Comparison of ENCODE assay signal across 8 cellular contexts in genomic region chr19:10292789-10293636, GRCh38. TPM values are rescaled to one million over a fixed set of nuclear protein-coding genes. Genes with fewer than 3 reads are reported as not detected.
DNase-seq lines count a peak whose midpoint lies in the region; ATAC-seq and TF ChIP-seq lines count a peak whose summit lies in the region.

No MANE protein-coding gene starts in this region.

- H3K14ac ChIP-seq in trophoblast cell (ENCODE audit: low read length) = no peak overlapping the region

- H3K18ac ChIP-seq in trophoblast cell (ENCODE audit: low read length) = no peak overlapping the region

- DNase-seq in erythroblast (lab: John Stamatoyannopoulos, UW) = peak; percentile 87
- peak in 1 of 2 donors; percentile 24 for DNase-seq in trophoblast cell
- no peak for DNase-seq in NCI-H524 (lab: John Stamatoyannopoulos, UW)
- no peak for DNase-seq in medulla oblongata (ENCODE audit: extremely low spot score)
- no peak for DNase-seq in NOMO-1 (lab: John Stamatoyannopoulos, UW; ENCODE audit: unreplicated experiment in 2 of 2)

- H3K4me3 ChIP-seq in OCI-LY1 (ENCODE audit: low read depth, low read length, poor library complexity, severe bottlenecking) (peak overlapping the region; percentile 62), trophoblast cell (ENCODE audit: low read depth, low read length) (peak overlapping the region; percentile 1)

- H4K20me1 ChIP-seq in OCI-LY1 (ENCODE audit: insufficient read depth, low read length) = no peaks in the 10 kb centered on the region

- H3K4me2 ChIP-seq in OCI-LY1 (ENCODE audit: low read length) (peak overlapping the region; percentile 93), trophoblast cell (ENCODE audit: low read length) (peak overlapping the region; percentile 17)

- no peak overlapping the region for H4K12ac ChIP-seq in trophoblast cell (ENCODE audit: low read depth, low read length)

- no peak overlapping the region for H3K27ac ChIP-seq in OCI-LY1 (ENCODE audit: low read depth, low read length, poor library complexity, severe bottlenecking)
- H3K27ac ChIP-seq in trophoblast cell (ENCODE audit: low read depth, low read length) = no peak overlapping the region

- no peak for TF ChIP-seq CTCF in OCI-LY1 (IDR thresholded peaks at IDR 0.05; ENCODE audit: low read length)

- no peak overlapping the region for H4K91ac ChIP-seq in trophoblast cell (ENCODE audit: low read depth, low read length)

- no peak overlapping the region for H4K8ac ChIP-seq in trophoblast cell (ENCODE audit: low read depth, low read length)

- no peaks in the 10 kb centered on the region; the same call in 1 of the 2 replicates for H3K4me1 ChIP-seq in ES-I3 (ENCODE audit: insufficient read depth, low read length)
- peaks cover 50% of the 10 kb centered on the region for H3K4me1 ChIP-seq in OCI-LY1 (ENCODE audit: insufficient read depth, low read length, severe bottlenecking)
- peaks cover 16 to 38% of the 10 kb centered on the region in 2 experiments for H3K4me1 ChIP-seq in trophoblast cell (ENCODE audit: control insufficient read depth in 1 of 2, insufficient read depth in 2 of 2, low read length in 2 of 2)

- no peaks in the 10 kb centered on the region for H3K9me2 ChIP-seq in OCI-LY1 (ENCODE audit: low read depth, low read length)

- H3K9ac ChIP-seq in ES-I3 (ENCODE audit: low read depth, low read length) (peak overlapping the region; percentile 31; the same call in 1 of the 2 replicates), OCI-LY1 (ENCODE audit: low read length) (no peak overlapping the region), trophoblast cell (ENCODE audit: low read length) (no peak overlapping the region)

- no peak overlapping the region for H2BK5ac ChIP-seq in trophoblast cell (ENCODE audit: low read depth, low read length, poor library complexity)

- H3K36me3 ChIP-seq in ES-I3 (ENCODE audit: insufficient read depth, low read length) (no peaks in the 10 kb centered on the region), OCI-LY1 (ENCODE audit: insufficient read depth, low read length) (no peaks in the 10 kb centered on the region; the same call in 1 of the 2 replicates), trophoblast cell (ENCODE audit: control insufficient read depth in 1 of 2, insufficient read depth in 2 of 2, low read length in 2 of 2) (no peaks in the 10 kb centered on the region)

- no peak overlapping the region for H2BK120ac ChIP-seq in trophoblast cell (ENCODE audit: insufficient read depth, low read length, poor library complexity)

- H3K79me1 ChIP-seq in trophoblast cell (ENCODE audit: low read length) = no peaks in the 10 kb centered on the region

- no CpG with 5 or more reads among the region's 56 CpGs for WGBS in trophoblast cell (ENCODE audit: extremely low coverage, insufficient coverage, insufficient read length)

- H3K4ac ChIP-seq in trophoblast cell (ENCODE audit: low read depth, low read length) = no peak overlapping the region

- H3K9me3 ChIP-seq in ES-I3 (ENCODE audit: control insufficient read depth, insufficient read depth, low read length) (no peaks in the 10 kb centered on the region), OCI-LY1 (ENCODE audit: low read length) (no peaks in the 10 kb centered on the region), trophoblast cell (ENCODE audit: insufficient read depth, low read depth, low read length) (peaks cover 47% of the 10 kb centered on the region)

- ATAC-seq in HG03280 (IDR thresholded peaks at IDR 0.05; ENCODE audit: unreplicated experiment) = no peak

- no peaks in the 10 kb centered on the region; the same call in 1 of the 2 replicates for H3K27me3 ChIP-seq in OCI-LY1 (ENCODE audit: insufficient read depth, low read length)
- peaks cover 87% of the 10 kb centered on the region for H3K27me3 ChIP-seq in trophoblast cell (ENCODE audit: insufficient read depth, low read length)

- no peak for TF ChIP-seq POLR2A in erythroblast (IDR thresholded peaks at IDR 0.05; ENCODE audit: low read length)

- no peak overlapping the region for H3K23ac ChIP-seq in trophoblast cell (ENCODE audit: low read length)

- no peak overlapping the region for H2AFZ ChIP-seq in OCI-LY1 (ENCODE audit: low read length)
- H2AFZ ChIP-seq in trophoblast cell (ENCODE audit: insufficient read depth, low read length, poor library complexity) = no peak overlapping the region

- no peak overlapping the region for H2AK5ac ChIP-seq in trophoblast cell (ENCODE audit: low read length)

- H3K79me2 ChIP-seq in OCI-LY1 (ENCODE audit: insufficient read depth, low read length) (no peaks in the 10 kb centered on the region), trophoblast cell (ENCODE audit: control insufficient read depth, insufficient read depth, low read length, poor library complexity) (no peaks in the 10 kb centered on the region)

- no peak overlapping the region for H2BK12ac ChIP-seq in trophoblast cell (ENCODE audit: low read length)

- no peaks in the 10 kb centered on the region for H3F3A ChIP-seq in OCI-LY1 (ENCODE audit: insufficient read depth, low read length)

RNA-seq across cellular contexts. Expression of gene ICAM5, which starts 3.3 kb away (rescaled TPM):
- polyA plus RNA-seq in trophoblast cell (2013) = 0.15 and 0.17 TPM in 2 replicates

RNA-seq across cellular contexts. Expression of gene ICAM4, which starts 6.3 kb away (rescaled TPM):
- polyA plus RNA-seq in trophoblast cell (2013) = 0.03 and 0.07 TPM in 2 replicates

RNA-seq across cellular contexts. Expression of gene ZGLP1, which starts 16.6 kb away (rescaled TPM):
- 1.8 and 1.9 TPM in 2 replicates for polyA plus RNA-seq in trophoblast cell (2013)

RNA-seq across cellular contexts. Expression of gene ICAM1, which starts 22.1 kb away (rescaled TPM):
- 1.5 and 1.7 TPM in 2 replicates for polyA plus RNA-seq in trophoblast cell (2013)

RNA-seq across cellular contexts. Expression of gene FDX2, which starts 22.8 kb away (rescaled TPM):
- polyA plus RNA-seq in trophoblast cell (2013) = 11.9 and 12.2 TPM in 2 replicates

Comparison
In these comparisons a context has a peak if more than half of its experiments do, and no peak if none do; other contexts are left out.
1. DNase-seq: peak in erythroblast (2 of 2); none in NCI-H524 (0 of 2), medulla oblongata (single experiment) and NOMO-1 (0 of 2).